ENCODE assay signal across 1 cellular context in the genomic region with DNA sequence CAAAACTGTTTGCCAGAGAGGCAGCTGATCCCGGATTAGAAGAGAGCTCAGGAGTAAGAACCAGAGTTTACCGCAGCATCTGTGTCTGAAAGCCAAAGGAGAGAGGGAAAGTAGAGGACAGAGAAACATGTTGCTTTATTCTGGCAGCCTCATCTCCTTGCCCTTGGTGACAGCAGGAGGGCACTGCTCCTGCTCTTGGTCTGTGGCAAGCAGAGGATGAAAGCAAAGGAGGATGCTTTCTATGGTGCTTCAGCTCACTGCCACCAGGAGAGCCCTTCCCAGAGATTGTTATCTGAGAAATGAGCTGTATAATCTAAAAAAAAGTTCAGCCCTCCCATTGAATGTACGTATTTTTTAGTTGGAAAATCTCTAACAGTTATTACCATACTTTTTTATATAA.
TF ChIP-seq lines count a peak whose summit lies in the region.

No MANE protein-coding gene starts in this region.

TF ChIP-seq in endothelial cell of umbilical vein, 7 proteins besides CTCF, POLR2A, EP300 and RAD21:
- TF ChIP-seq GATA2 (IDR thresholded peaks at IDR 0.05; ENCODE audit: insufficient read depth, insufficient read length, low read depth, low read length) (peak; percentile 47), MYC (IDR thresholded peaks at IDR 0.05; ENCODE audit: low read depth, low read length) (no peak)
